9 cellular contexts compared by ENCODE assay signal in the genomic region with DNA sequence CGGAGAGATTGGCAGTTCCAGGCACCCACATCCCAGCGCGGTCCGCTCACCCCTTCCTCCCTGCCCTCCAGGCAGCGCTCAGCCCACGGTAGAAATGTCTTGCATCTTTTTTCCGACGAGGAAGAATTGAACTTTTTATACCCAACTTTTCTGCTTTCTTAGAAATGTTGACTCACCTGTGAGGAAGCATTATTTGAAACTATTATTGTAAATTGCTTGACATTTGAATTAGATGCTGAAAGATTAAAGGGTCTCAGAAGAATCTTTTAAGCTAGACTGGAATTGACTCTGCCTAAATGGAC. TPM values are rescaled to one million over a fixed set of nuclear protein-coding genes. Genes with fewer than 3 reads are reported as not detected.
A peak's percentile ranks its signal among the peaks of the same experiment; 100 is the strongest.
DNase-seq lines count a peak whose midpoint lies in the region; ATAC-seq, FAIRE-seq and TF ChIP-seq lines count a peak whose summit lies in the region.
"Had no signal": no experiment of that assay in that cellular context is flagged by ENCODE, and none has a peak within 500 bp of the region (broad histone marks: within the 10 kb centered on the region; RNA-seq: fewer than 3 reads in every experiment).

No MANE protein-coding gene starts in this region.

- peak overlapping the region; percentile 83 for H3K4me3 Mint-ChIP-seq in T-helper 1 cell treated with Interleukin-12 subunit alpha and Interleukin-12 subunit beta and Interleukin-4 antibody, amounts not matched to agents 30 μg/mL and 1 μg/mL, for 36 hours
- H3K4me3 Mint-ChIP-seq in activated T-helper 17 cell treated with anti-CD3 and anti-CD28 coated beads, Interleukin-2, amount 50 U/mL, for 72 hours: peak overlapping the region; percentile 80

- H3K27me3 ChIP-seq in iPS-20b (ENCODE audit: insufficient read depth, low read length): peaks cover 38% of the 10 kb centered on the region
- peaks cover 0 to 9% (median 3%) of the 10 kb centered on the region in 3 donors for H3K27me3 ChIP-seq in stomach

- FAIRE-seq in H54 (lab: Jason Lieb, UNC): no peak

- peaks cover 68% of the 10 kb centered on the region for H3K27me3 Mint-ChIP-seq in T-helper 1 cell treated with Interleukin-12 subunit alpha and Interleukin-12 subunit beta and Interleukin-4 antibody, amounts not matched to agents 30 μg/mL and 1 μg/mL, for 36 hours (ENCODE audit: low read depth)
- no peaks in the 10 kb centered on the region for H3K27me3 Mint-ChIP-seq in activated T-helper 17 cell treated with anti-CD3 and anti-CD28 coated beads, Interleukin-2, amount 50 U/mL, for 72 hours

- H3K27ac ChIP-seq in iPS-20b (ENCODE audit: low read length): no peak overlapping the region
- peak overlapping the region; percentile 84 to 95 (median 86) for H3K27ac ChIP-seq in stomach

- peaks cover 17% of the 10 kb centered on the region for H3K4me1 ChIP-seq in iPS-20b (ENCODE audit: insufficient read depth, low read length)
- peaks cover 5 to 59% (median 32%) of the 10 kb centered on the region in 4 donors for H3K4me1 ChIP-seq in stomach

- H3K27ac Mint-ChIP-seq in T-helper 1 cell treated with Interleukin-12 subunit alpha and Interleukin-12 subunit beta and Interleukin-4 antibody, amounts not matched to agents 30 μg/mL and 1 μg/mL, for 36 hours: no peak overlapping the region
- H3K27ac Mint-ChIP-seq in activated T-helper 17 cell treated with anti-CD3 and anti-CD28 coated beads, Interleukin-2, amount 50 U/mL, for 72 hours: no peak overlapping the region

- H3K36me3 ChIP-seq in iPS-20b (ENCODE audit: insufficient read depth, low read depth, low read length) (no peaks in the 10 kb centered on the region), stomach (no peaks in the 10 kb centered on the region)

- no peak for DNase-seq in T-helper 1 cell
- no peak for DNase-seq in stomach
- no peak for DNase-seq in kidney tubule cell (ENCODE audit: low spot score)
- no peak for DNase-seq in H54 (ENCODE audit: insufficient read length, low spot score)
- DNase-seq: amniotic stem cell had no signal

- no peak for TF ChIP-seq POLR2A in stomach (IDR thresholded peaks at IDR 0.05)
- no peak for TF ChIP-seq POLR2A in H54 (IDR thresholded peaks at IDR 0.05; ENCODE audit: low read depth, low read length)

- no peak for TF ChIP-seq EP300 in stomach (IDR thresholded peaks at IDR 0.05)

- H3K9ac ChIP-seq in iPS-20b (ENCODE audit: low read depth, low read length): no peak overlapping the region

- H3K9me3 ChIP-seq in iPS-20b (ENCODE audit: insufficient read depth, low read depth, low read length) (no peaks in the 10 kb centered on the region), stomach (no peaks in the 10 kb centered on the region)

- TF ChIP-seq CTCF in stomach (IDR thresholded peaks at IDR 0.05): peak in 1 of 7 experiments; percentile 1

- 0 to 4% (median 0%) methylated on average over 8 of the region's 8 CpGs for WGBS in stomach, 5 donors

- intact Hi-C loops in stomach (cut with DNase I; ENCODE audit: low total_unique reads): loop anchor here (10.0 kb wide), 3 partner anchors 324 to 604 kb away; a partner anchor contains a TSS

- no peak for ATAC-seq in activated T-helper 17 cell treated with anti-CD3 and anti-CD28 coated beads, Interleukin-2, amount 50 U/mL, for 72 hours (replicated peaks)
- no peak for ATAC-seq in GM21786 (IDR thresholded peaks at IDR 0.05; ENCODE audit: unreplicated experiment)

- no peaks in the 10 kb centered on the region for H3K36me3 Mint-ChIP-seq in T-helper 1 cell treated with Interleukin-12 subunit alpha and Interleukin-12 subunit beta and Interleukin-4 antibody, amounts not matched to agents 30 μg/mL and 1 μg/mL, for 36 hours (ENCODE audit: low read depth)
- H3K36me3 Mint-ChIP-seq in activated T-helper 17 cell treated with anti-CD3 and anti-CD28 coated beads, Interleukin-2, amount 50 U/mL, for 72 hours (ENCODE audit: low read depth): peaks cover 7% of the 10 kb centered on the region

- no peaks in the 10 kb centered on the region for H3K9me3 Mint-ChIP-seq in T-helper 1 cell treated with Interleukin-12 subunit alpha and Interleukin-12 subunit beta and Interleukin-4 antibody, amounts not matched to agents 30 μg/mL and 1 μg/mL, for 36 hours
- no peaks in the 10 kb centered on the region for H3K9me3 Mint-ChIP-seq in activated T-helper 17 cell treated with anti-CD3 and anti-CD28 coated beads, Interleukin-2, amount 50 U/mL, for 72 hours

- H3K4me3 ChIP-seq in iPS-20b (ENCODE audit: low read length): peak overlapping the region; percentile 71
- peak overlapping the region; percentile 72 to 93 (median 82) for H3K4me3 ChIP-seq in stomach

- H3K4me1 Mint-ChIP-seq in T-helper 1 cell treated with Interleukin-12 subunit alpha and Interleukin-12 subunit beta and Interleukin-4 antibody, amounts not matched to agents 30 μg/mL and 1 μg/mL, for 36 hours (ENCODE audit: low read depth): peaks cover 23% of the 10 kb centered on the region
- peaks cover 19% of the 10 kb centered on the region for H3K4me1 Mint-ChIP-seq in activated T-helper 17 cell treated with anti-CD3 and anti-CD28 coated beads, Interleukin-2, amount 50 U/mL, for 72 hours

RNA-seq across cellular contexts. Expression of a gene that starts 0.9 kb away (rescaled TPM):
- total RNA-seq in activated T-helper 17 cell treated with anti-CD3 and anti-CD28 coated beads, Interleukin-2, amount 50 U/mL, for 72 hours: 10 to 100 TPM in 1 of 2 donors, 1 to 10 TPM in 1; 2.9 to 19.1 TPM
- total RNA-seq in stomach: 100 to 1,000 TPM in 1 of 5 donors, 10 to 100 TPM in 3, 1 to 10 TPM in 1; 6.4 to 240 (median 37.5) TPM
- 1 to 10 TPM; 2.5 to 6.8 (median 4.1) TPM for polyA plus RNA-seq in stomach
